24 cellular contexts compared by ENCODE assay signal in the genomic region with DNA sequence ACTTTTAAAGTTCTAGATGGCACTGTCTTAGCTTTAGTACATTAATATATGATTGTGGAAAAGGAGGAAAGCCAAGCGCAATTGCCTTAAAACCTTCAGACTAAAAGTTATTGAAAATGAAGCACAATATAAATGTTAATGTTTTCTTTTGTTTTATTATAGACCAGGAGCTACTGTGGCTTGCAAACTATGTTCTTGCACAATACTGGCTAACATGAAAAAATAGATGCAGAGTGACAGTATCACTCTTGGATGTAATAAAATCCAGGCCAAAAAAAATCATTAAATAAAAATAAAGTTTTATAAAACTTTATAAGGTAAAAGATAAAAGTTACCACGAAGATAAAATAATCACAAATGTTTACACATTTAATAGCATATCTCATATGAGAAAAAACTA. TPM values are rescaled to one million over a fixed set of nuclear protein-coding genes. Genes with fewer than 3 reads are reported as not detected.
"Had no signal": no experiment of that assay in that cellular context is flagged by ENCODE, and none has a peak within 500 bp of the region (broad histone marks: within the 10 kb centered on the region; RNA-seq: fewer than 3 reads in every experiment).

No MANE protein-coding gene starts in this region.

- H3K4me2 ChIP-seq: hepatocyte, neural progenitor cell had no signal

- DNase-seq: caudate nucleus; colonic mucosa; effector CD8-positive, alpha-beta T cell; head of caudate nucleus; mesenchymal stem cell; midbrain; nucleus accumbens; pancreas; stimulated activated CD4-positive, alpha-beta T cell treated with anti-CD3 and anti-CD28 coated beads, Interleukin-12 subunit alpha, Interleukin-12 subunit beta, amount 100 ng/mL, for 4 hours; stimulated activated naive CD4-positive, alpha-beta T cell; stomach; substantia nigra; transverse colon had no signal

- H3K9me3 ChIP-seq: colonic mucosa, pancreas, thoracic aorta had no signal

- H3K9ac ChIP-seq: neural progenitor cell had no signal

- H3K4me1 ChIP-seq: colonic mucosa, neural progenitor cell had no signal

- ATAC-seq: esophagus mucosa; left lobe of liver; natural killer cell treated with Interleukin-12 subunit alpha and Interleukin-12 subunit beta and Interleukin-15 and Interleukin-18, amount 100 ng/mL, for 72 hours; pancreas; sciatic nerve had no signal

- H3K36me3 ChIP-seq: colonic mucosa, neural progenitor cell, pancreas, thoracic aorta, transverse colon had no signal

- H2AFZ ChIP-seq: hepatocyte, neural progenitor cell had no signal

- H3K4me3 ChIP-seq: colonic mucosa, hepatocyte, lung, neural progenitor cell, pancreas, skin epidermis, stomach, thoracic aorta, transverse colon had no signal

- H3K27ac ChIP-seq: colonic mucosa, hepatocyte, neural progenitor cell, pancreas, skin epidermis, stomach had no signal

- H3K27me3 ChIP-seq: colonic mucosa, hepatocyte, neural progenitor cell, pancreas, stomach, transverse colon had no signal

- FAIRE-seq: pancreas had no signal

RNA-seq across cellular contexts. Expression of a gene that starts 18.3 kb away (rescaled TPM):
- total RNA-seq: dermis microvascular lymphatic vessel endothelial cell; natural killer cell treated with Interleukin-12 subunit alpha and Interleukin-12 subunit beta and Interleukin-15 and Interleukin-18, amount 100 ng/mL, for 72 hours; renal cortical epithelial cell had no signal
